In genomic region chr7:40709077-40709964, GRCh38 we compare ENCODE assay signal across 12 cellular contexts.
DNase-seq lines count a peak whose midpoint lies in the region; ATAC-seq and TF ChIP-seq lines count a peak whose summit lies in the region.
"Had no signal": no experiment of that assay in that cellular context is flagged by ENCODE, and none has a peak within 500 bp of the region (broad histone marks: within the 10 kb centered on the region; RNA-seq: fewer than 3 reads in every experiment).

No MANE protein-coding gene starts in this region.

- no peaks in the 10 kb centered on the region for H3K79me2 ChIP-seq in KMS-11 (ENCODE audit: insufficient read depth, low read depth)

- H3K27me3 ChIP-seq in KMS-11 (ENCODE audit: insufficient read depth, low read depth) = no peaks in the 10 kb centered on the region

- no peak overlapping the region for H2AFZ ChIP-seq in KMS-11 (ENCODE audit: low read depth)

- peak overlapping the region; percentile 48; the same call in 1 of the 2 replicates for H3K4me2 ChIP-seq in KMS-11

- no peaks in the 10 kb centered on the region for H3K36me3 ChIP-seq in KMS-11 (ENCODE audit: insufficient read depth)

- ATAC-seq in GM18508 (IDR thresholded peaks at IDR 0.05; ENCODE audit: insufficient read depth, unreplicated experiment) = peak; percentile 99
- peak; percentile 64 for ATAC-seq in GM21576 (IDR thresholded peaks at IDR 0.05; ENCODE audit: unreplicated experiment)
- ATAC-seq: naive thymus-derived CD8-positive, alpha-beta T cell had no signal

- H3K9ac ChIP-seq in KMS-11 = no peak overlapping the region

- TF ChIP-seq CTCF in KMS-11 (conservative IDR thresholded peaks at IDR 0.05; ENCODE audit: low read depth, low read length) = no peak
- no peak for TF ChIP-seq CTCF in fibroblast of villous mesenchyme (IDR thresholded peaks at IDR 0.05; ENCODE audit: insufficient read depth, low read depth, low read length)

- peak; percentile 54 for DNase-seq in fibroblast of villous mesenchyme (ENCODE audit: low read depth)
- DNase-seq in NCI-H187 (lab: John Stamatoyannopoulos, UW) = no peak
- no peak for DNase-seq in activated gamma-delta T cell treated with Interleukin-2 at 50 U/mL for 16 hours
- no peak for DNase-seq in NCI-H2227 (lab: John Stamatoyannopoulos, UW; ENCODE audit: unreplicated experiment)
- no peak for DNase-seq in HT-29 (ENCODE audit: low spot score)
- DNase-seq: CD4-positive, alpha-beta T cell; kidney glomerular epithelial cell; naive thymus-derived CD8-positive, alpha-beta T cell; NCI-H2081 had no signal

- no peaks in the 10 kb centered on the region for H4K20me1 ChIP-seq in KMS-11 (ENCODE audit: insufficient read depth)

- H3K27ac ChIP-seq in KMS-11 = no peak overlapping the region; the same call in 1 of the 2 replicates

- H3K4me3 ChIP-seq in KMS-11 (IDR thresholded peaks at IDR 0.05; ENCODE audit: insufficient read depth, low read depth, low read length) (no peak overlapping the region), fibroblast of villous mesenchyme (ENCODE audit: low read depth, low read length) (no peak overlapping the region)

- peaks cover 33% of the 10 kb centered on the region for H3K4me1 ChIP-seq in KMS-11 (ENCODE audit: low read depth, poor library complexity, severe bottlenecking)
